In the genomic region with DNA sequence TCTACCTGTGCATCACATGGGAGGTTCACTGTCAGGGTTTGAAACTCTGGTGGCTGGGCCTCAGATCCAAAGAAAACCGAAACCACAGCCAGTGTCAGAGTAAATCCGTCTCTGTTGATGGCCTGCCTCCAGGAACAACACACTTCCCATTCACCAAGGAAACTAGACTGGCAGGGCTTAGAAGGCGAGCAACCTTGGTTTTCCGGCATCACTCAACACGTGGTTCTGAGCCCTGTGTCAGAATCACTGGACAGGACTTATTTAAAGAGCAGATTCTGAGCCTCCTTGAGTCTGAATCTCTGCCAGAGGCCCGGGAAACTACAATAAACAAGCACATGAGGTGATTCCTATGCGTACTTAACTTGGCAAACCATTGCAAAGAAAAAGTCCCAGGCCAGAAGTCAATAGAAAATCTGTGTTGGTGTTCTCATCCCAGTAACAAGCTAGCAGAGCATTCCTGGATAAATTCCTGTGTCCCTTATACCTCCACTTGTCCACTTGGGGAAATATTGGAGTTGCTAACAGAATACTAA, we compare ENCODE assay signal across 10 cellular contexts.
A peak's percentile ranks its signal among the peaks of the same experiment; 100 is the strongest.
DNase-seq lines count a peak whose midpoint lies in the region; ATAC-seq and TF ChIP-seq lines count a peak whose summit lies in the region.
"Had no signal": no experiment of that assay in that cellular context is flagged by ENCODE, and none has a peak within 500 bp of the region (broad histone marks: within the 10 kb centered on the region; RNA-seq: fewer than 3 reads in every experiment).

No MANE protein-coding gene starts in this region.

- no peaks in the 10 kb centered on the region for H3K9me3 ChIP-seq in gastrocnemius medialis

- no peak for TF ChIP-seq CTCF in astrocyte of the cerebellum (IDR thresholded peaks at IDR 0.05; ENCODE audit: low read depth, low read length, missing control alignments)
- no peak for TF ChIP-seq CTCF in gastrocnemius medialis (IDR thresholded peaks at IDR 0.05 in 4 of 5, conservative IDR thresholded peaks at IDR 0.05 in 1 of 5)

- no peak for TF ChIP-seq POLR2A in gastrocnemius medialis (IDR thresholded peaks at IDR 0.05)

- H3K4me3 ChIP-seq in astrocyte of the cerebellum (ENCODE audit: low read depth, low read length): no peak overlapping the region
- no peak overlapping the region for H3K4me3 ChIP-seq in gastrocnemius medialis

- ATAC-seq in gastrocnemius medialis: peak; percentile 49 to 56
- ATAC-seq in GM19035 (IDR thresholded peaks at IDR 0.05; ENCODE audit: unreplicated experiment): no peak
- no peak for ATAC-seq in HG03521 (IDR thresholded peaks at IDR 0.05; ENCODE audit: unreplicated experiment)
- no peak for ATAC-seq in HG03439 (IDR thresholded peaks at IDR 0.05; ENCODE audit: unreplicated experiment)

- H3K27ac ChIP-seq in gastrocnemius medialis: peak overlapping the region in 3 of 4 donors; percentile 43 to 52 (median 45)

- H3K36me3 ChIP-seq in gastrocnemius medialis: no peaks in the 10 kb centered on the region

- H3K27me3 ChIP-seq in gastrocnemius medialis: peaks cover 0 to 8% (median 0%) of the 10 kb centered on the region in 3 donors

- intact Hi-C loops in gastrocnemius medialis (cut with DNase I; ENCODE audit: low total_unique reads): no loop called here

- H3K4me1 ChIP-seq in gastrocnemius medialis: no peaks in the 10 kb centered on the region

- in situ Hi-C loops in astrocyte of the cerebellum (cut with HindIII; ENCODE audit: low sequenced_read_pairs) (no loop called here), gastrocnemius medialis (cut with MboI; ENCODE audit: low sequenced_read_pairs in 4 of 4) (no loop called here)

- DNase-seq in ELR (ENCODE audit: low read depth): peak; percentile 8
- peak; percentile 91 for DNase-seq in astrocyte of the cerebellum (ENCODE audit: low read depth)
- peak; percentile 6 for DNase-seq in hepatic stellate cell (ENCODE audit: low spot score)
- peak in 1 of 2 donors; percentile 34 for DNase-seq in gastrocnemius medialis
- no peak for DNase-seq in NCI-H2029 treated with DMSO at 0.1 percent for 48 hours (lab: John Stamatoyannopoulos, UW)
- DNase-seq: activated T-cell treated with anti-CD3 and anti-CD28 coated beads, Interleukin-2, amount 50 U/mL, for 48 hours; stimulated activated CD4-positive, alpha-beta T cell treated with anti-CD3 and anti-CD28 coated beads, Interleukin-4, amount 100 ng/mL, for 24 hours had no signal

Comparison
In these comparisons a context has a peak if more than half of its experiments do, and no peak if none do; other contexts are left out.
1. ATAC-seq: peak in gastrocnemius medialis (2 of 2); none in GM19035 (single experiment), HG03521 (single experiment) and HG03439 (single experiment).